ENCODE assay signal across 25 cellular contexts in the genomic region with DNA sequence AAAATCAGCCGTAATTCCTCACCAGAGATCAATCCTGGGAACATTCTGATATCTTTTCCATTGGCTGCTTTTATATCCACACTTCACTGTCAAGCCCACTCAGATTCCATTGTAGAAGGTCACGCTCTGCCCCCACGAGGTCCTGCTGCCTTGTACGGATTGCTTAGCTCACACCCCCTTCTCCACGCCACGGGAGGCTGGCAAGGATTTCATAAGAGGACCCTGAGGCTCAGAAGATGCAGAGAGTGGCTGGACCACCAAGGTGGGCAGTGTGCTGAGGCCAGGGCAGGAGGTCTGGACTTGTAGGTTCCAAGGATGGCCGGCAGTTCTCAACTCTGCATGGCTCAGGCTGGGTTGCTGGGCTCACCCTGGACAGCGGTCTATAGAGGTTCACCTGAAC. TPM values are rescaled to one million over a fixed set of nuclear protein-coding genes. Genes with fewer than 3 reads are reported as not detected.
DNase-seq lines count a peak whose midpoint lies in the region; ATAC-seq and TF ChIP-seq lines count a peak whose summit lies in the region.
"Had no signal": no experiment of that assay in that cellular context is flagged by ENCODE, and none has a peak within 500 bp of the region (broad histone marks: within the 10 kb centered on the region; RNA-seq: fewer than 3 reads in every experiment).

No MANE protein-coding gene starts in this region.

- H3K4me3 Mint-ChIP-seq in CD4-positive, alpha-beta memory T cell = peak overlapping the region in 3 of 8 donors; percentile 26 to 47 (median 41)
- H3K4me3 Mint-ChIP-seq in chondrocyte (ENCODE audit: unreplicated experiment) (no peak overlapping the region), nephron (peak overlapping the region; percentile 19 to 67 (median 40))
- H3K4me3 Mint-ChIP-seq in stimulated activated naive B cell treated with anti-CD40 and anti-IgM and Interleukin-4, amounts not matched to agents 10 μg/mL and 1 μg/mL and 100 μg/mL, for 72 hours = no peak overlapping the region
- H3K4me3 Mint-ChIP-seq: activated T-helper 1 cell treated with anti-CD3 and anti-CD28 coated beads, Interleukin-12 subunit alpha, Interleukin-12 subunit beta, Interleukin-2, Interleukin-4 antibody, amounts not matched to agents 30 ng/mL and 10 ng/mL and 1 ng/mL, durations not matched to agents 14 hours and 24 hours and 36 hours had no signal

- in situ Hi-C loops in ACHN (cut with HindIII; ENCODE audit: low pct_ligation_motif_present, low pct_unique_long_range_greater_than_20kb, low sequenced_read_pairs) = no loop called here

- H3K27me3 Mint-ChIP-seq in CD4-positive, alpha-beta memory T cell = no peaks in the 10 kb centered on the region
- no peaks in the 10 kb centered on the region for H3K27me3 Mint-ChIP-seq in chondrocyte (ENCODE audit: low read depth)
- H3K27me3 Mint-ChIP-seq in nephron (ENCODE audit: low read depth) = no peaks in the 10 kb centered on the region
- no peaks in the 10 kb centered on the region for H3K27me3 Mint-ChIP-seq in stimulated activated naive B cell treated with anti-CD40 and anti-IgM and Interleukin-4, amounts not matched to agents 10 μg/mL and 1 μg/mL and 100 μg/mL, for 72 hours

- H3K4me3 ChIP-seq in BLaER1 = no peak overlapping the region
- H3K4me3 ChIP-seq in CD4-positive, alpha-beta memory T cell (ENCODE audit: low read length in 2 of 2) = no peak overlapping the region
- H3K4me3 ChIP-seq: adrenal gland, breast epithelium, HAP-1, Peyer's patch, prostate gland, SK-N-MC, skin epidermis, tibial nerve had no signal

- H3K9ac ChIP-seq in BLaER1 = no peak overlapping the region

- peak overlapping the region; percentile 98 for H3K4me2 ChIP-seq in BLaER1

- POLR2A ChIA-PET in CD4-positive, alpha-beta memory T cell (lab: Charles Lee; ENCODE audit: partially characterized antibody) = interaction anchor here (3.1 kb wide), 1 partner anchor 11 kb away, joined by 11 read pairs; no protein-coding TSS in a partner anchor

- peaks cover 26 to 48% of the 10 kb centered on the region in 2 donors for H3K36me3 Mint-ChIP-seq in CD4-positive, alpha-beta memory T cell
- peaks cover 6% of the 10 kb centered on the region for H3K36me3 Mint-ChIP-seq in chondrocyte (ENCODE audit: low read depth)
- peaks cover 8% of the 10 kb centered on the region for H3K36me3 Mint-ChIP-seq in nephron (ENCODE audit: low read depth)
- H3K36me3 Mint-ChIP-seq in stimulated activated naive B cell treated with anti-CD40 and anti-IgM and Interleukin-4, amounts not matched to agents 10 μg/mL and 1 μg/mL and 100 μg/mL, for 72 hours = peaks cover 30 to 56% of the 10 kb centered on the region in 2 donors

- H3K4me1 Mint-ChIP-seq in CD4-positive, alpha-beta memory T cell = peaks cover 22 to 41% (median 32%) of the 10 kb centered on the region in 4 donors
- H3K4me1 Mint-ChIP-seq in chondrocyte (ENCODE audit: low read depth) (peaks cover 67% of the 10 kb centered on the region), nephron (peaks cover 75% of the 10 kb centered on the region)
- peaks cover 29 to 55% of the 10 kb centered on the region in 2 donors for H3K4me1 Mint-ChIP-seq in stimulated activated naive B cell treated with anti-CD40 and anti-IgM and Interleukin-4, amounts not matched to agents 10 μg/mL and 1 μg/mL and 100 μg/mL, for 72 hours

- H3K27me3 ChIP-seq in BLaER1 = no peaks in the 10 kb centered on the region
- H3K27me3 ChIP-seq in CD4-positive, alpha-beta memory T cell (ENCODE audit: insufficient read depth, low read length) = no peaks in the 10 kb centered on the region
- H3K27me3 ChIP-seq: adrenal gland, breast epithelium, foreskin keratinocyte, Peyer's patch, tibial nerve had no signal

- no peak for ATAC-seq in stimulated activated naive B cell treated with anti-CD40 and anti-IgM and Interleukin-4, amounts not matched to agents 10 μg/mL and 1 μg/mL and 100 μg/mL, for 72 hours (replicated peaks)
- ATAC-seq: activated CD4-positive, CD25-positive, alpha-beta regulatory T cell treated with anti-CD3 and anti-CD28 coated beads, Interleukin-2, amount 50 U/mL, for 24 hours; foreskin keratinocyte had no signal

- no peak for DNase-seq in CD4-positive, alpha-beta memory T cell
- no peak for DNase-seq in chondrocyte (ENCODE audit: low spot score)
- no peak for DNase-seq in ACHN
- DNase-seq in HT-29 (ENCODE audit: low spot score) = no peak
- DNase-seq in stimulated activated naive B cell treated with anti-CD40 and anti-IgM and Interleukin-4, amounts not matched to agents 10 μg/mL and 1 μg/mL and 100 μg/mL, for 72 hours = no peak
- DNase-seq: adrenal gland; foreskin keratinocyte; kidney glomerular epithelial cell; mesendoderm; NCI-H1417; NCI-H2107; NCI-H510A treated with DMSO at 0.1 percent for 48 hours; Peyer's patch; stimulated activated naive CD4-positive, alpha-beta T cell treated with Interleukin-2 at 50 U/mL for 16 hours had no signal

- H3K27ac Mint-ChIP-seq in CD4-positive, alpha-beta memory T cell = peak overlapping the region in 6 of 7 donors; percentile 16 to 90 (median 60)
- H3K27ac Mint-ChIP-seq in chondrocyte (ENCODE audit: unreplicated experiment) = peak overlapping the region; percentile 69
- H3K27ac Mint-ChIP-seq in nephron = peak overlapping the region; percentile 73 to 96 (median 87)
- no peak overlapping the region for H3K27ac Mint-ChIP-seq in stimulated activated naive B cell treated with anti-CD40 and anti-IgM and Interleukin-4, amounts not matched to agents 10 μg/mL and 1 μg/mL and 100 μg/mL, for 72 hours
- H3K27ac Mint-ChIP-seq: activated T-helper 1 cell treated with anti-CD3 and anti-CD28 coated beads, Interleukin-12 subunit alpha, Interleukin-12 subunit beta, Interleukin-2, Interleukin-4 antibody, amounts not matched to agents 30 ng/mL and 10 ng/mL and 1 ng/mL, durations not matched to agents 14 hours and 24 hours and 36 hours had no signal

- peaks cover 26% of the 10 kb centered on the region for H3K36me3 ChIP-seq in BLaER1
- peaks cover 31% of the 10 kb centered on the region for H3K36me3 ChIP-seq in CD4-positive, alpha-beta memory T cell (ENCODE audit: insufficient read depth, low read length)
- H3K36me3 ChIP-seq: adrenal gland, breast epithelium, prostate gland, tibial nerve had no signal

- no peak for TF ChIP-seq CTCF in chondrocyte (IDR thresholded peaks at IDR 0.05)
- no peak for TF ChIP-seq CTCF in nephron (IDR thresholded peaks at IDR 0.05; ENCODE audit: unreplicated experiment in 3 of 3)

- no peaks in the 10 kb centered on the region for H3K9me3 ChIP-seq in BLaER1
- H3K9me3 ChIP-seq in CD4-positive, alpha-beta memory T cell (ENCODE audit: control insufficient read depth in 1 of 2, low read length in 2 of 2) = no peaks in the 10 kb centered on the region
- H3K9me3 ChIP-seq: adrenal gland, breast epithelium, HAP-1, Peyer's patch, prostate gland, tibial nerve had no signal

- peak overlapping the region; percentile 76; the same call in 1 of the 2 replicates for H3K27ac ChIP-seq in BLaER1
- no peak overlapping the region for H3K27ac ChIP-seq in CD4-positive, alpha-beta memory T cell (ENCODE audit: low read depth, low read length)
- H3K27ac ChIP-seq: adrenal gland, breast epithelium, HL-60, Peyer's patch, prostate gland had no signal

- H4K20me1 ChIP-seq in BLaER1 = peaks cover 14% of the 10 kb centered on the region; the same call in 1 of the 2 replicates

- CTCF ChIA-PET in CD4-positive, alpha-beta memory T cell (lab: Charles Lee; ENCODE audit: partially characterized antibody) = interaction anchor here (1.0 to 2.4 kb wide), 3 partner anchors 11 to 73 kb away, joined by 3 to 8 read pairs (median 6); no protein-coding TSS in a partner anchor

- peaks cover 0 to 2% (median 0%) of the 10 kb centered on the region in 8 donors for H3K9me3 Mint-ChIP-seq in CD4-positive, alpha-beta memory T cell
- H3K9me3 Mint-ChIP-seq in chondrocyte (ENCODE audit: low read depth) = no peaks in the 10 kb centered on the region
- H3K9me3 Mint-ChIP-seq in nephron = no peaks in the 10 kb centered on the region
- H3K9me3 Mint-ChIP-seq in stimulated activated naive B cell treated with anti-CD40 and anti-IgM and Interleukin-4, amounts not matched to agents 10 μg/mL and 1 μg/mL and 100 μg/mL, for 72 hours = no peaks in the 10 kb centered on the region
- H3K9me3 Mint-ChIP-seq: activated T-helper 1 cell treated with anti-CD3 and anti-CD28 coated beads, Interleukin-12 subunit alpha, Interleukin-12 subunit beta, Interleukin-2, Interleukin-4 antibody, amounts not matched to agents 30 ng/mL and 10 ng/mL and 1 ng/mL, durations not matched to agents 14 hours and 24 hours and 36 hours had no signal

- intact Hi-C loops in CD4-positive, alpha-beta memory T cell (cut with micrococcal nuclease) = no loop called here

- H3K4me1 ChIP-seq in BLaER1 = peaks cover 100% of the 10 kb centered on the region
- peaks cover 31% of the 10 kb centered on the region for H3K4me1 ChIP-seq in CD4-positive, alpha-beta memory T cell (ENCODE audit: insufficient read depth, low read length)
- H3K4me1 ChIP-seq: HAP-1 had no signal

RNA-seq across cellular contexts. Expression of gene FSCN1, which starts 39.1 kb away (rescaled TPM):
- total RNA-seq in CD4-positive, alpha-beta memory T cell = 1 to 10 TPM; 1.0 to 1.3 TPM
- under 1 TPM; 0.14 to 0.53 TPM for polyA plus RNA-seq in CD4-positive, alpha-beta memory T cell
- total RNA-seq in chondrocyte = 166 to 210 TPM (median 167 TPM) in 3 replicates
- 2.0 and 3.8 TPM in 2 replicates for total RNA-seq in HT-29 (2014; rRNA removed; shearing (Covaris generic))

Comparison
In these comparisons a context has a peak if more than half of its experiments do, and no peak if none do; other contexts are left out.
1. H3K4me3 Mint-ChIP-seq: peak in nephron (3 of 3); none in chondrocyte (single experiment) and stimulated activated naive B cell treated with anti-CD40 and anti-IgM and Interleukin-4, amounts not matched to agents 10 μg/mL and 1 μg/mL and 100 μg/mL, for 72 hours (0 of 2).
2. RNA of gene FSCN1, which starts 39.1 kb away (total RNA-seq): 166 to 210 TPM in chondrocyte; 2.0 to 3.8 TPM in HT-29 and 1.0 to 1.3 TPM in CD4-positive, alpha-beta memory T cell; every median in the first group is over 10 times any median in the second.